18 cellular contexts compared by ENCODE assay signal in the genomic region with DNA sequence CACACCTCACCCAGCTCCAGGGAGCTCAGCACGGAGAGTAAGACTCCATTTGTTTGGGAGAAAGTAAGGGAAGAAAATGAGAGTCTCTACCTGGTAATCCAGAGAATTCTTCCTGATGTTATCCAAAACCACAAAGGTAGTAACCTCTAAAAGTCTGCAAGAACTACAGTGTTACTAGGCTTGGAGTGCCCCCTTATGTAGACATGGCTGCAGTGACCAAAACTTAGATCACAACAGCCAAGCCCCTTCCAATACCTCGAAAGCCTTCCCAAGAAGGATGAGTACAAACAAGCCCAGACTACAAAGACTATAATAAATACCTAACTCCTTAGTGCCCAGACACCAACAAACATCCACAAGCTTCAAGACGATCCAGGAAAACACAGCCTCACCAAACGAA. TPM values are rescaled to one million over a fixed set of nuclear protein-coding genes. Genes with fewer than 3 reads are reported as not detected.
DNase-seq lines count a peak whose midpoint lies in the region; ATAC-seq and TF ChIP-seq lines count a peak whose summit lies in the region.
"Had no signal": no experiment of that assay in that cellular context is flagged by ENCODE, and none has a peak within 500 bp of the region (broad histone marks: within the 10 kb centered on the region; RNA-seq: fewer than 3 reads in every experiment).

No MANE protein-coding gene starts in this region.

- POLR2A ChIA-PET in activated CD8-positive, alpha-beta T cell treated with anti-CD3 and anti-CD28 coated beads, Interleukin-2, amount 10 ng/mL, durations not matched to agents 7 days and 5 days (lab: Charles Lee), result interaction anchor here (0.6 kb wide), 1 partner anchor 103 kb away, joined by 5 read pairs; no protein-coding TSS in a partner anchor

- CTCF ChIA-PET in activated CD8-positive, alpha-beta T cell treated with anti-CD3 and anti-CD28 coated beads, Interleukin-2, amount 10 ng/mL, durations not matched to agents 7 days and 5 days (lab: Charles Lee), result interaction anchor here (1.0 kb wide), 2 partner anchors 12 to 104 kb away, joined by 3 read pairs; no protein-coding TSS in a partner anchor

- H3K79me2 ChIP-seq in GM23338 (replicated peaks; ENCODE audit: insufficient read depth), result peaks cover 26% of the 10 kb centered on the region

- H3K36me3 ChIP-seq in GM23338 (ENCODE audit: insufficient read depth) (no peaks in the 10 kb centered on the region; the same call in 1 of the 2 replicates), prostate gland (no peaks in the 10 kb centered on the region)

- WGBS in prostate gland, result 25% methylated on average over 4 of the region's 4 CpGs

- intact Hi-C loops in prostate gland (cut with DNase I), result no loop called here

- no peak overlapping the region for H3K4me2 ChIP-seq in GM23338

- no peaks in the 10 kb centered on the region for H3K9me3 ChIP-seq in prostate gland
- H3K9me3 ChIP-seq: body of pancreas, right atrium auricular region had no signal

- H3K4me3 Mint-ChIP-seq in T-helper 2 cell treated with Interferon-gamma antibody and Interleukin-4, amounts not matched to agents 5 μg/mL and 100 μg/mL, for 36 hours, result no peak overlapping the region
- H3K4me3 Mint-ChIP-seq in GM23338, result no peak overlapping the region
- H3K4me3 Mint-ChIP-seq in activated CD8-positive, alpha-beta T cell treated with anti-CD3 and anti-CD28 coated beads, Interleukin-2, amount 10 ng/mL, durations not matched to agents 7 days and 5 days, result no peak overlapping the region

- TF ChIP-seq CTCF in GM23338 (conservative IDR thresholded peaks at IDR 0.05; ENCODE audit: low read depth in 2 of 2), result peak; percentile 48 to 78
- TF ChIP-seq CTCF in prostate gland (IDR thresholded peaks at IDR 0.05), result no peak
- TF ChIP-seq CTCF in omental fat pad (IDR thresholded peaks at IDR 0.05), result no peak

- no peaks in the 10 kb centered on the region for H3K27me3 Mint-ChIP-seq in T-helper 2 cell treated with Interferon-gamma antibody and Interleukin-4, amounts not matched to agents 5 μg/mL and 100 μg/mL, for 36 hours (ENCODE audit: low read depth)
- H3K27me3 Mint-ChIP-seq in GM23338 (ENCODE audit: insufficient read depth, low read depth, poor library complexity), result no peaks in the 10 kb centered on the region
- H3K27me3 Mint-ChIP-seq in activated CD8-positive, alpha-beta T cell treated with anti-CD3 and anti-CD28 coated beads, Interleukin-2, amount 10 ng/mL, durations not matched to agents 7 days and 5 days (ENCODE audit: low read depth), result no peaks in the 10 kb centered on the region
- H3K27me3 Mint-ChIP-seq: effector memory CD8-positive, alpha-beta T cell; IgD-negative memory B cell had no signal

- H2AFZ ChIP-seq in GM23338, result no peak overlapping the region

- no peak overlapping the region for H3K4me3 ChIP-seq in GM23338
- H3K4me3 ChIP-seq in prostate gland, result no peak overlapping the region
- H3K4me3 ChIP-seq: body of pancreas, right atrium auricular region had no signal

- DNase-seq in T-helper 2 cell treated with Interferon-gamma antibody and Interleukin-4, amounts not matched to agents 5 μg/mL and 100 μg/mL, for 36 hours (ENCODE audit: low spot score), result no peak
- DNase-seq in T-helper 2 cell (no peak), GM23338 (ENCODE audit: low spot score) (peak; percentile 63), prostate gland (ENCODE audit: low spot score) (no peak), omental fat pad (ENCODE audit: low spot score) (no peak), mucosa of gallbladder (ENCODE audit: low spot score) (no peak)
- DNase-seq in activated CD8-positive, alpha-beta T cell treated with anti-CD3 and anti-CD28 coated beads, Interleukin-2, amount 10 ng/mL, durations not matched to agents 7 days and 5 days, result no peak
- DNase-seq: ACHN; body of pancreas; effector memory CD8-positive, alpha-beta T cell; NCI-H1694; NCI-H526 treated with DMSO at 0.1 percent for 48 hours; stimulated activated CD4-positive, alpha-beta T cell treated with anti-CD3 and anti-CD28 coated beads, Interleukin-2, amount 100 ng/mL, for 24 hours had no signal

- TF ChIP-seq POLR2A in prostate gland (IDR thresholded peaks at IDR 0.05), result no peak

- no peaks in the 10 kb centered on the region for H3K9me2 ChIP-seq in GM23338 (ENCODE audit: insufficient read depth)

- H3K27ac Mint-ChIP-seq in T-helper 2 cell treated with Interferon-gamma antibody and Interleukin-4, amounts not matched to agents 5 μg/mL and 100 μg/mL, for 36 hours, result peak overlapping the region; percentile 72
- H3K27ac Mint-ChIP-seq in GM23338, result peak overlapping the region; percentile 34; the same call in 1 of the 2 replicates
- peak overlapping the region; percentile 70 for H3K27ac Mint-ChIP-seq in activated CD8-positive, alpha-beta T cell treated with anti-CD3 and anti-CD28 coated beads, Interleukin-2, amount 10 ng/mL, durations not matched to agents 7 days and 5 days

- H3K27me3 ChIP-seq in GM23338 (ENCODE audit: insufficient read depth) (no peaks in the 10 kb centered on the region), layer of hippocampus (ENCODE audit: control insufficient read depth, insufficient read depth, low read length) (no peaks in the 10 kb centered on the region), prostate gland (replicated peaks; ENCODE audit: insufficient read depth) (no peaks in the 10 kb centered on the region)
- H3K27me3 ChIP-seq: body of pancreas, right atrium auricular region had no signal

- peaks cover 13% of the 10 kb centered on the region for H3K4me1 ChIP-seq in GM23338 (ENCODE audit: insufficient read depth)
- peaks cover 4% of the 10 kb centered on the region for H3K4me1 ChIP-seq in prostate gland (replicated peaks)

- no peak overlapping the region for H3K27ac ChIP-seq in GM23338 (ENCODE audit: low read depth)
- peak overlapping the region; percentile 20 for H3K27ac ChIP-seq in layer of hippocampus (ENCODE audit: low read depth, low read length)
- H3K27ac ChIP-seq in prostate gland, result no peak overlapping the region
- H3K27ac ChIP-seq: body of pancreas, right atrium auricular region had no signal

- H3K9me3 Mint-ChIP-seq in T-helper 2 cell treated with Interferon-gamma antibody and Interleukin-4, amounts not matched to agents 5 μg/mL and 100 μg/mL, for 36 hours, result no peaks in the 10 kb centered on the region
- H3K9me3 Mint-ChIP-seq in GM23338, result no peaks in the 10 kb centered on the region
- H3K9me3 Mint-ChIP-seq in activated CD8-positive, alpha-beta T cell treated with anti-CD3 and anti-CD28 coated beads, Interleukin-2, amount 10 ng/mL, durations not matched to agents 7 days and 5 days (ENCODE audit: insufficient read depth), result no peaks in the 10 kb centered on the region
- H3K9me3 Mint-ChIP-seq: effector memory CD8-positive, alpha-beta T cell; IgD-negative memory B cell had no signal

- H3K36me3 Mint-ChIP-seq in T-helper 2 cell treated with Interferon-gamma antibody and Interleukin-4, amounts not matched to agents 5 μg/mL and 100 μg/mL, for 36 hours (ENCODE audit: low read depth), result peaks cover 60% of the 10 kb centered on the region
- H3K36me3 Mint-ChIP-seq in GM23338 (ENCODE audit: low read depth), result peaks cover 13% of the 10 kb centered on the region
- peaks cover 58% of the 10 kb centered on the region for H3K36me3 Mint-ChIP-seq in activated CD8-positive, alpha-beta T cell treated with anti-CD3 and anti-CD28 coated beads, Interleukin-2, amount 10 ng/mL, durations not matched to agents 7 days and 5 days (ENCODE audit: low read depth)

- peaks cover 29% of the 10 kb centered on the region for H3K4me1 Mint-ChIP-seq in T-helper 2 cell treated with Interferon-gamma antibody and Interleukin-4, amounts not matched to agents 5 μg/mL and 100 μg/mL, for 36 hours (ENCODE audit: low read depth)
- peaks cover 30% of the 10 kb centered on the region for H3K4me1 Mint-ChIP-seq in GM23338
- peaks cover 37% of the 10 kb centered on the region for H3K4me1 Mint-ChIP-seq in activated CD8-positive, alpha-beta T cell treated with anti-CD3 and anti-CD28 coated beads, Interleukin-2, amount 10 ng/mL, durations not matched to agents 7 days and 5 days (ENCODE audit: low read depth)

- ATAC-seq in GM23338, result peak; percentile 63
- ATAC-seq in activated CD8-positive, alpha-beta T cell treated with anti-CD3 and anti-CD28 coated beads, Interleukin-2, amount 10 ng/mL, durations not matched to agents 7 days and 5 days, result no peak
- ATAC-seq in omental fat pad (ENCODE audit: low FRiP score), result no peak
- ATAC-seq: body of pancreas; effector memory CD8-positive, alpha-beta T cell had no signal

- H3F3A ChIP-seq in GM23338 (replicated peaks; ENCODE audit: low read depth), result peaks cover 4% of the 10 kb centered on the region

- no peaks in the 10 kb centered on the region for H4K20me1 ChIP-seq in GM23338 (replicated peaks; ENCODE audit: insufficient read depth)

RNA-seq across cellular contexts. Expression of gene UBE2L6, which starts 4.9 kb away (rescaled TPM):
- total RNA-seq in GM23338 (2014; rRNA removed; shearing (Covaris generic)), result 42.2 and 52.0 TPM in 2 replicates
- polyA plus RNA-seq in GM23338 (2016; fragmentation: Nextera tagmentation; extraction: Ambion mirVana), result 46.0 and 46.5 TPM in 2 replicates
- 100 to 1,000 TPM; 222 to 232 TPM for total RNA-seq in activated CD8-positive, alpha-beta T cell treated with anti-CD3 and anti-CD28 coated beads, Interleukin-2, amount 10 ng/mL, durations not matched to agents 7 days and 5 days
- total RNA-seq in prostate gland (10 to 100 TPM; 42.3 to 44.6 TPM), omental fat pad (100 to 1,000 TPM in 1 of 4 donors, 10 to 100 TPM in 3; 46.5 to 104 (median 52.6) TPM), mucosa of gallbladder (71.9 TPM)

RNA-seq across cellular contexts. Expression of gene SMTNL1, which starts 25.2 kb away (rescaled TPM):
- 0.31 TPM in 1 of 2 replicates, not detected in the other for total RNA-seq in GM23338 (2014; rRNA removed; shearing (Covaris generic))
- polyA plus RNA-seq in GM23338 (2016; fragmentation: Nextera tagmentation; extraction: Ambion mirVana), result 0.14 and 0.70 TPM in 2 replicates
- not detected for total RNA-seq in activated CD8-positive, alpha-beta T cell treated with anti-CD3 and anti-CD28 coated beads, Interleukin-2, amount 10 ng/mL, durations not matched to agents 7 days and 5 days
- total RNA-seq in prostate gland (1 to 10 TPM in 1 of 2 donors, not detected in 1; 1.4 TPM), omental fat pad (not detected), mucosa of gallbladder (not detected)
- total RNA-seq: body of pancreas, glomerular endothelial cell, right atrium auricular region, ureter had no signal

RNA-seq across cellular contexts. Expression of gene TIMM10, which starts 32.0 kb away (rescaled TPM):
- 59.1 and 75.8 TPM in 2 replicates for total RNA-seq in GM23338 (2014; rRNA removed; shearing (Covaris generic))
- 193 and 194 TPM in 2 replicates for polyA plus RNA-seq in GM23338 (2016; fragmentation: Nextera tagmentation; extraction: Ambion mirVana)
- total RNA-seq in activated CD8-positive, alpha-beta T cell treated with anti-CD3 and anti-CD28 coated beads, Interleukin-2, amount 10 ng/mL, durations not matched to agents 7 days and 5 days, result 10 to 100 TPM; 65.4 to 65.8 TPM
- total RNA-seq in prostate gland (10 to 100 TPM; 35.2 to 44.3 TPM), omental fat pad (10 to 100 TPM; 42.9 to 49.0 (median 45.9) TPM), mucosa of gallbladder (31.2 TPM)

RNA-seq across cellular contexts. Expression of gene SERPING1, which starts 34.9 kb away (rescaled TPM):
- 40.8 and 42.3 TPM in 2 replicates for total RNA-seq in GM23338 (2014; rRNA removed; shearing (Covaris generic))
- 49.8 and 54.7 TPM in 2 replicates for polyA plus RNA-seq in GM23338 (2016; fragmentation: Nextera tagmentation; extraction: Ambion mirVana)
- total RNA-seq in activated CD8-positive, alpha-beta T cell treated with anti-CD3 and anti-CD28 coated beads, Interleukin-2, amount 10 ng/mL, durations not matched to agents 7 days and 5 days, result not detected
- total RNA-seq in prostate gland, result 100 to 1,000 TPM in 1 of 2 donors, 10 to 100 TPM in 1; 88.7 to 205 TPM
- total RNA-seq in omental fat pad, result 1,000 to 10,000 TPM in 1 of 4 donors, 100 to 1,000 TPM in 3; 500 to 1,674 (median 892) TPM
- total RNA-seq in mucosa of gallbladder, result 614 TPM

RNA-seq across cellular contexts. Expression of gene SLC43A1, which starts 47.1 kb away (rescaled TPM):
- total RNA-seq in GM23338 (2014; rRNA removed; shearing (Covaris generic)), result 49.7 and 49.8 TPM in 2 replicates
- polyA plus RNA-seq in GM23338 (2016; fragmentation: Nextera tagmentation; extraction: Ambion mirVana), result 19.6 and 19.7 TPM in 2 replicates
- 10 to 100 TPM; 26.4 to 28.4 TPM for total RNA-seq in activated CD8-positive, alpha-beta T cell treated with anti-CD3 and anti-CD28 coated beads, Interleukin-2, amount 10 ng/mL, durations not matched to agents 7 days and 5 days
- 10 to 100 TPM; 18.2 to 20.9 TPM for total RNA-seq in prostate gland
- total RNA-seq in omental fat pad, result 10 to 100 TPM; 11.5 to 40.4 (median 16.5) TPM
- total RNA-seq in mucosa of gallbladder, result 89.5 TPM

Comparison
In these comparisons a context has a peak if more than half of its experiments do, and no peak if none do; other contexts are left out.
1. CTCF ChIP-seq: peak in GM23338 (2 of 2); none in prostate gland (0 of 4) and omental fat pad (0 of 3).
2. Peak in every context shown above with its lines, with median percentiles within 50 percentile points of each other: H3K27ac Mint-ChIP-seq.